ENCODE assay signal across 8 cellular contexts in genomic region chr18:26226229-26227050, GRCh38. TPM values are rescaled to one million over a fixed set of nuclear protein-coding genes. Genes with fewer than 3 reads are reported as not detected.
DNase-seq lines count a peak whose midpoint lies in the region; ATAC-seq and TF ChIP-seq lines count a peak whose summit lies in the region.

TSS of gene TAF4B (plus strand) at chr18:26226445. CDS start at chr18:26226934, 489 bp downstream.

- peak; percentile 89 for ATAC-seq in GM18498 (IDR thresholded peaks at IDR 0.05; ENCODE audit: unreplicated experiment)
- peak; percentile 79 for ATAC-seq in HG02870 (IDR thresholded peaks at IDR 0.05; ENCODE audit: unreplicated experiment)
- peak; percentile 97 to 99 (median 98) for ATAC-seq in psoas muscle

- H3K27ac ChIP-seq in angular gyrus (ENCODE audit: low read depth, low read length) (peak within 1 kb of the TSS; percentile 85), right atrium auricular region (peak within 1 kb of the TSS; percentile 79 to 82), psoas muscle (peak within 1 kb of the TSS; percentile 93), urinary bladder (ENCODE audit: low read depth) (peak within 1 kb of the TSS; percentile 34)

- DNase-seq in NCI-H1694 (lab: John Stamatoyannopoulos, UW) (peak; percentile 40), T-helper 2 cell (peak; percentile 84 to 94 (median 89)), right atrium auricular region (ENCODE audit: low spot score) (peak; percentile 97), psoas muscle (peak; percentile 96 to 97)

- WGBS in psoas muscle, 3 donors: 0 to 1% (median 0%) methylated on average over 76 to 101 of the region's 101 CpGs
- WGBS in urinary bladder: under 1% methylated on average over 101 of the region's 101 CpGs

- H3K9me3 ChIP-seq in right atrium auricular region: no peaks in the 10 kb centered on the region
- no peaks in the 10 kb centered on the region for H3K9me3 ChIP-seq in psoas muscle

- H3K4me3 ChIP-seq in right atrium auricular region (peak within 1 kb of the TSS; percentile 84 to 86), psoas muscle (peak within 1 kb of the TSS; percentile 95), urinary bladder (ENCODE audit: low read depth, low read length) (peak within 1 kb of the TSS; percentile 90)

- no peaks in the 10 kb centered on the region for H3K27me3 ChIP-seq in right atrium auricular region
- H3K27me3 ChIP-seq in psoas muscle (ENCODE audit: insufficient read depth in 3 of 3, low read length in 2 of 3): no peaks in the 10 kb centered on the region

- TF ChIP-seq CTCF in right atrium auricular region (IDR thresholded peaks at IDR 0.05) (no peak), psoas muscle (IDR thresholded peaks at IDR 0.05) (no peak)

- H3K36me3 ChIP-seq in right atrium auricular region: no peaks in the 10 kb centered on the region
- H3K36me3 ChIP-seq in psoas muscle (ENCODE audit: insufficient read depth in 1 of 2, low read depth in 1 of 2): no peaks in the 10 kb centered on the region
- H3K36me3 ChIP-seq in urinary bladder (ENCODE audit: insufficient read depth): no peaks in the 10 kb centered on the region

- intact Hi-C loops in psoas muscle (cut with DNase I): loop anchor here in 1 of 2 donors (5.0 to 10.0 kb wide), 2 partner anchors 76 to 428 kb away; no protein-coding TSS in a partner anchor

- H3K4me1 ChIP-seq in right atrium auricular region: peaks cover 0 to 9% of the 10 kb centered on the region in 2 donors
- peaks cover 14% of the 10 kb centered on the region for H3K4me1 ChIP-seq in psoas muscle
- no peaks in the 10 kb centered on the region for H3K4me1 ChIP-seq in urinary bladder (ENCODE audit: insufficient read depth)

RNA-seq across cellular contexts. Expression of gene TAF4B, which starts in this region (rescaled TPM):
- total RNA-seq in right atrium auricular region: 1 to 10 TPM; 2.4 to 3.1 TPM
- total RNA-seq in psoas muscle: 1 to 10 TPM; 2.9 to 8.3 (median 5.6) TPM
- 1 to 10 TPM; 2.0 to 2.5 (median 2.4) TPM for polyA plus RNA-seq in psoas muscle
- total RNA-seq in urinary bladder: 5.0 TPM
- polyA plus RNA-seq in urinary bladder: 3.5 TPM

Comparison
In these comparisons a context has a peak if more than half of its experiments do, and no peak if none do; other contexts are left out.
1. Peak in every context shown above with its lines: DNase-seq, ATAC-seq, H3K4me3 ChIP-seq and H3K27ac ChIP-seq.
2. DNase-seq: peak in every context shown above with its lines; median percentile 97 in right atrium auricular region; 96 in psoas muscle; 89 in T-helper 2 cell; 40 in NCI-H1694.
3. H3K27ac ChIP-seq: peak in every context shown above with its lines; median percentile 93 in psoas muscle; 85 in angular gyrus; 80 in right atrium auricular region; 34 in urinary bladder.